2 cellular contexts compared by ENCODE assay signal in genomic region chr3:44954962-44955361, GRCh38.
TF ChIP-seq lines count a peak whose summit lies in the region.

No MANE protein-coding gene starts in this region.

TF ChIP-seq in GM12878, 131 proteins besides CTCF, POLR2A, EP300 and RAD21 (continues in another document):
- TF ChIP-seq MXI1 (IDR thresholded peaks at IDR 0.05; ENCODE audit: low read depth, low read length) (no peak), ZBTB4 (CRISPR knock-in tag; IDR thresholded peaks at IDR 0.05) (no peak), CREM (IDR thresholded peaks at IDR 0.05; ENCODE audit: low read depth) (no peak), SUZ12 (IDR thresholded peaks at IDR 0.05; ENCODE audit: unreplicated experiment) (no peak), NKRF (conservative IDR thresholded peaks at IDR 0.05) (no peak), RBBP5 (conservative IDR thresholded peaks at IDR 0.05) (no peak), STAT3 (IDR thresholded peaks at IDR 0.05; ENCODE audit: low read depth, low read length) (no peak), TCF12 (IDR thresholded peaks at IDR 0.05; ENCODE audit: low read depth, low read length) (no peak), EED (IDR thresholded peaks at IDR 0.05; ENCODE audit: low read depth) (peak; percentile 65; the same call in 1 of the 2 replicates), BMI1 (IDR thresholded peaks at IDR 0.05; ENCODE audit: borderline replicate concordance) (no peak), ZNF207 (IDR thresholded peaks at IDR 0.05; ENCODE audit: borderline replicate concordance) (no peak), NR2C2 (IDR thresholded peaks at IDR 0.05; ENCODE audit: borderline replicate concordance, control insufficient read depth, insufficient read length, low read depth) (no peak), NRF1 (conservative IDR thresholded peaks at IDR 0.05; ENCODE audit: low read depth, low read length) (no peak), CHD1 (IDR thresholded peaks at IDR 0.05; ENCODE audit: low read depth, low read length) (no peak), SMARCA5 (IDR thresholded peaks at IDR 0.05) (no peak), IKZF2 (IDR thresholded peaks at IDR 0.05) (peak; percentile 8 to 54; a peak in 1 of 4 replicates), RELB (IDR thresholded peaks at IDR 0.05; ENCODE audit: low read depth) (peak; percentile 29; the same call in 1 of the 2 replicates), BHLHE40 (IDR thresholded peaks at IDR 0.05; ENCODE audit: borderline replicate concordance in 1 of 2, low read depth in 2 of 2, low read length in 1 of 2) (peak in 1 of 2 experiments; percentile 11; a peak in 1 of 4 replicates)
- TF ChIP-seq, protein P1, sequence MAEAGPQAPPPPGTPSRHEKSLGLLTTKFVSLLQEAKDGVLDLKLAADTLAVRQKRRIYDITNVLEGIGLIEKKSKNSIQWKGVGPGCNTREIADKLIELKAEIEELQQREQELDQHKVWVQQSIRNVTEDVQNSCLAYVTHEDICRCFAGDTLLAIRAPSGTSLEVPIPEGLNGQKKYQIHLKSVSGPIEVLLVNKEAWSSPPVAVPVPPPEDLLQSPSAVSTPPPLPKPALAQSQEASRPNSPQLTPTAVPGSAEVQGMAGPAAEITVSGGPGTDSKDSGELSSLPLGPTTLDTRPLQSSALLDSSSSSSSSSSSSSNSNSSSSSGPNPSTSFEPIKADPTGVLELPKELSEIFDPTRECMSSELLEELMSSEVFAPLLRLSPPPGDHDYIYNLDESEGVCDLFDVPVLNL (IDR thresholded peaks at IDR 0.05; ENCODE audit: low read depth, low read length): no peak

TF ChIP-seq in SK-N-SH, 30 proteins besides CTCF, POLR2A, EP300 and RAD21:
- TF ChIP-seq MAX (IDR thresholded peaks at IDR 0.05; ENCODE audit: low read depth) (no peak), IRF3 (IDR thresholded peaks at IDR 0.05; ENCODE audit: low read depth, low read length) (no peak), EZH2phosphoT487 (IDR thresholded peaks at IDR 0.05; ENCODE audit: borderline replicate concordance, low read depth) (no peak), ZBTB33 (IDR thresholded peaks at IDR 0.05; ENCODE audit: borderline replicate concordance, low read depth) (no peak), RXRA (IDR thresholded peaks at IDR 0.05; ENCODE audit: borderline replicate concordance, low read depth) (no peak), RCOR1 (IDR thresholded peaks at IDR 0.05; ENCODE audit: low read length) (no peak), REST (IDR thresholded peaks at IDR 0.05; ENCODE audit: low read depth, low read length) (no peak), GATA2 (CRISPR knock-in tag; IDR thresholded peaks at IDR 0.05) (no peak), RFX5 (IDR thresholded peaks at IDR 0.05; ENCODE audit: low read length) (no peak), GABPA (IDR thresholded peaks at IDR 0.05; ENCODE audit: low read depth) (no peak), FOXM1 (IDR thresholded peaks at IDR 0.05; ENCODE audit: low read depth) (no peak), USF2 (IDR thresholded peaks at IDR 0.05; ENCODE audit: borderline replicate concordance, low read depth, low read length) (no peak), MEF2A (IDR thresholded peaks at IDR 0.05; ENCODE audit: borderline replicate concordance, low read depth) (no peak), USF1 (IDR thresholded peaks at IDR 0.05; ENCODE audit: borderline replicate concordance, low read depth) (no peak), TCF12 (IDR thresholded peaks at IDR 0.05) (no peak), FOSL2 (IDR thresholded peaks at IDR 0.05; ENCODE audit: borderline replicate concordance, low read depth) (no peak), NFIC (IDR thresholded peaks at IDR 0.05; ENCODE audit: borderline replicate concordance) (no peak), FOXJ3 (CRISPR knock-in tag; IDR thresholded peaks at IDR 0.05) (no peak)
